ENCODE assay signal across 9 cellular contexts in genomic region chr2:16281451-16282330, GRCh38.
DNase-seq lines count a peak whose midpoint lies in the region; ATAC-seq, FAIRE-seq and TF ChIP-seq lines count a peak whose summit lies in the region.
"Had no signal": no experiment of that assay in that cellular context is flagged by ENCODE, and none has a peak within 500 bp of the region (broad histone marks: within the 10 kb centered on the region; RNA-seq: fewer than 3 reads in every experiment).

No MANE protein-coding gene starts in this region.

- H3K9me3 Mint-ChIP-seq in natural killer cell treated with Interleukin-12 subunit alpha and Interleukin-12 subunit beta and Interleukin-15 and Interleukin-18, amount 100 ng/mL, for 72 hours = no peaks in the 10 kb centered on the region
- H3K9me3 Mint-ChIP-seq in activated T-cell treated with anti-CD3 and anti-CD28 coated beads, Interleukin-2, amount 50 U/mL, for 24 hours = no peaks in the 10 kb centered on the region
- H3K9me3 Mint-ChIP-seq: dendritic cell treated with granulocyte-macrophage colony-stimulating factor and Interleukin-4, amounts not matched to agents 40 ng/mL and 50 ng/mL, for 4 days had no signal

- no peaks in the 10 kb centered on the region for H3K79me2 ChIP-seq in DND-41 (ENCODE audit: insufficient read depth, low read length)

- H3K4me1 ChIP-seq in DND-41 (ENCODE audit: insufficient read depth, low read length) = no peaks in the 10 kb centered on the region
- no peaks in the 10 kb centered on the region for H3K4me1 ChIP-seq in mesenchymal stem cell (ENCODE audit: control insufficient read depth, insufficient read depth, low read depth, low read length)

- H2AK5ac ChIP-seq in mesenchymal stem cell (ENCODE audit: low read length, severe bottlenecking) = no peak overlapping the region

- no peak overlapping the region for H3K4me2 ChIP-seq in DND-41 (ENCODE audit: insufficient read depth, low read length)
- no peak overlapping the region for H3K4me2 ChIP-seq in mesenchymal stem cell (ENCODE audit: low read length, poor library complexity, severe bottlenecking)

- no peaks in the 10 kb centered on the region for H3K36me3 Mint-ChIP-seq in natural killer cell treated with Interleukin-12 subunit alpha and Interleukin-12 subunit beta and Interleukin-15 and Interleukin-18, amount 100 ng/mL, for 72 hours
- H3K36me3 Mint-ChIP-seq in activated T-cell treated with anti-CD3 and anti-CD28 coated beads, Interleukin-2, amount 50 U/mL, for 24 hours (ENCODE audit: low read depth) = no peaks in the 10 kb centered on the region

- H3K27ac ChIP-seq in DND-41 (ENCODE audit: low read length) = no peak overlapping the region
- no peak overlapping the region for H3K27ac ChIP-seq in mesenchymal stem cell (ENCODE audit: low read length, poor library complexity, severe bottlenecking)

- H3K4me1 Mint-ChIP-seq in natural killer cell treated with Interleukin-12 subunit alpha and Interleukin-12 subunit beta and Interleukin-15 and Interleukin-18, amount 100 ng/mL, for 72 hours (ENCODE audit: low read depth in 2 of 2) = peaks cover 0 to 2% of the 10 kb centered on the region in 2 donors
- H3K4me1 Mint-ChIP-seq in activated T-cell treated with anti-CD3 and anti-CD28 coated beads, Interleukin-2, amount 50 U/mL, for 24 hours (ENCODE audit: low read depth) = no peaks in the 10 kb centered on the region

- no peaks in the 10 kb centered on the region for H3K27me3 ChIP-seq in DND-41 (ENCODE audit: insufficient read depth, low read length, poor library complexity)
- no peaks in the 10 kb centered on the region for H3K27me3 ChIP-seq in bronchial epithelial cell (ENCODE audit: control insufficient read depth, insufficient read depth, low read length)
- peaks cover 0 to 3% of the 10 kb centered on the region in 2 experiments for H3K27me3 ChIP-seq in mesenchymal stem cell (ENCODE audit: control insufficient read depth in 1 of 2, insufficient read depth in 1 of 2, low read length in 2 of 2)

- WGBS in mesenchymal stem cell = 63% methylated on average over 20 of the region's 20 CpGs

- no peak overlapping the region for H3K4ac ChIP-seq in mesenchymal stem cell (ENCODE audit: low read depth in 1 of 2, low read length in 2 of 2)

- H3K36me3 ChIP-seq in DND-41 (ENCODE audit: insufficient read depth, low read length) (no peaks in the 10 kb centered on the region), bronchial epithelial cell (ENCODE audit: control insufficient read depth, insufficient read depth, low read length) (no peaks in the 10 kb centered on the region), mesenchymal stem cell (ENCODE audit: control insufficient read depth in 1 of 2, insufficient read depth in 2 of 2, low read depth in 1 of 2, low read length in 2 of 2) (no peaks in the 10 kb centered on the region)

- H2BK12ac ChIP-seq in mesenchymal stem cell (ENCODE audit: low read length in 2 of 2) = no peak overlapping the region

- H3K79me1 ChIP-seq in mesenchymal stem cell (replicated peaks; ENCODE audit: low read length, poor library complexity, severe bottlenecking) = no peaks in the 10 kb centered on the region

- no peak for FAIRE-seq in bronchial epithelial cell (lab: Jason Lieb, UNC)

- H3K18ac ChIP-seq in mesenchymal stem cell (ENCODE audit: low read depth in 1 of 2, low read length in 2 of 2) = no peak overlapping the region

- TF ChIP-seq CTCF in DND-41 (IDR thresholded peaks at IDR 0.05; ENCODE audit: borderline replicate concordance, extremely low read depth, low read length, poor library complexity, severe bottlenecking) (peak; percentile 35), bronchial epithelial cell (IDR thresholded peaks at IDR 0.05; ENCODE audit: insufficient read depth, low read length, severe bottlenecking) (peak; percentile 55)

- no peak overlapping the region for H4K91ac ChIP-seq in mesenchymal stem cell (ENCODE audit: low read length)

- H4K8ac ChIP-seq in mesenchymal stem cell (ENCODE audit: low read length) = no peak overlapping the region

- H3K9me3 ChIP-seq in DND-41 (ENCODE audit: insufficient read depth, low read length, severe bottlenecking) (no peaks in the 10 kb centered on the region), mesenchymal stem cell (ENCODE audit: control insufficient read depth, low read length) (no peaks in the 10 kb centered on the region)

- H2AFZ ChIP-seq in DND-41 (ENCODE audit: low read depth, low read length) (no peak overlapping the region), mesenchymal stem cell (ENCODE audit: low read depth, low read length) (no peak overlapping the region)

- no peak overlapping the region for H2BK5ac ChIP-seq in mesenchymal stem cell (ENCODE audit: low read depth, low read length, poor library complexity, severe bottlenecking)

- no peak overlapping the region for H2BK120ac ChIP-seq in mesenchymal stem cell (ENCODE audit: low read depth, low read length)

- H3K4me3 ChIP-seq in DND-41 (ENCODE audit: low read depth in 1 of 2, low read length in 2 of 2) = no peak overlapping the region
- no peak overlapping the region for H3K4me3 ChIP-seq in bronchial epithelial cell (ENCODE audit: low read depth, low read length)
- H3K4me3 ChIP-seq in mesenchymal stem cell (ENCODE audit: insufficient read depth in 1 of 2, low read depth in 1 of 2, low read length in 2 of 2) = no peak overlapping the region

- H3K4me3 Mint-ChIP-seq in natural killer cell treated with Interleukin-12 subunit alpha and Interleukin-12 subunit beta and Interleukin-15 and Interleukin-18, amount 100 ng/mL, for 72 hours = no peak overlapping the region
- no peak overlapping the region for H3K4me3 Mint-ChIP-seq in activated T-cell treated with anti-CD3 and anti-CD28 coated beads, Interleukin-2, amount 50 U/mL, for 24 hours
- H3K4me3 Mint-ChIP-seq: dendritic cell treated with granulocyte-macrophage colony-stimulating factor and Interleukin-4, amounts not matched to agents 40 ng/mL and 50 ng/mL, for 4 days had no signal

- ATAC-seq in DND-41 (ENCODE audit: insufficient read depth, low read depth) = peak; percentile 52; the same call in 1 of the 3 replicates
- peak; percentile 64 for ATAC-seq in GM21526 (IDR thresholded peaks at IDR 0.05; ENCODE audit: low FRiP score, unreplicated experiment)
- no peak for ATAC-seq in natural killer cell treated with Interleukin-12 subunit alpha and Interleukin-12 subunit beta and Interleukin-15 and Interleukin-18, amount 100 ng/mL, for 72 hours

- H3K9ac ChIP-seq in DND-41 (ENCODE audit: low read depth, low read length) (no peak overlapping the region), mesenchymal stem cell (ENCODE audit: low read length) (no peak overlapping the region)

- H3K23ac ChIP-seq in mesenchymal stem cell (ENCODE audit: low read length in 2 of 2) = no peak overlapping the region

- no peak overlapping the region for H2BK15ac ChIP-seq in mesenchymal stem cell (ENCODE audit: low read depth, poor library complexity, severe bottlenecking)

- DNase-seq in DND-41 (no peak), NCI-H1694 (lab: John Stamatoyannopoulos, UW) (peak; percentile 50), bronchial epithelial cell (ENCODE audit: low read depth) (peak; percentile 52), mesenchymal stem cell (peak; percentile 1), COLO668 (lab: John Stamatoyannopoulos, UW; ENCODE audit: unreplicated experiment) (no peak)
- no peak for DNase-seq in natural killer cell treated with Interleukin-12 subunit alpha and Interleukin-12 subunit beta and Interleukin-15 and Interleukin-18, amount 100 ng/mL, for 72 hours (ENCODE audit: low spot score)
- no peak for DNase-seq in activated T-cell treated with anti-CD3 and anti-CD28 coated beads, Interleukin-2, amount 50 U/mL, for 24 hours

- no peak overlapping the region for H3K14ac ChIP-seq in mesenchymal stem cell (ENCODE audit: low read length in 2 of 2)

- no peaks in the 10 kb centered on the region for H4K20me1 ChIP-seq in DND-41 (ENCODE audit: insufficient read depth, low read length)

- H3K27me3 Mint-ChIP-seq in natural killer cell treated with Interleukin-12 subunit alpha and Interleukin-12 subunit beta and Interleukin-15 and Interleukin-18, amount 100 ng/mL, for 72 hours = peaks cover 0 to 2% of the 10 kb centered on the region in 2 donors
- no peaks in the 10 kb centered on the region for H3K27me3 Mint-ChIP-seq in activated T-cell treated with anti-CD3 and anti-CD28 coated beads, Interleukin-2, amount 50 U/mL, for 24 hours
- H3K27me3 Mint-ChIP-seq: dendritic cell treated with granulocyte-macrophage colony-stimulating factor and Interleukin-4, amounts not matched to agents 40 ng/mL and 50 ng/mL, for 4 days had no signal

- H3K27ac Mint-ChIP-seq in natural killer cell treated with Interleukin-12 subunit alpha and Interleukin-12 subunit beta and Interleukin-15 and Interleukin-18, amount 100 ng/mL, for 72 hours = no peak overlapping the region
- H3K27ac Mint-ChIP-seq in activated T-cell treated with anti-CD3 and anti-CD28 coated beads, Interleukin-2, amount 50 U/mL, for 24 hours = no peak overlapping the region
- H3K27ac Mint-ChIP-seq: dendritic cell treated with granulocyte-macrophage colony-stimulating factor and Interleukin-4, amounts not matched to agents 40 ng/mL and 50 ng/mL, for 4 days had no signal

Comparison
In these comparisons a context has a peak if more than half of its experiments do, and no peak if none do; other contexts are left out.
1. ATAC-seq: peak in DND-41 (single experiment) and GM21526 (single experiment); none in natural killer cell treated with Interleukin-12 subunit alpha and Interleukin-12 subunit beta and Interleukin-15 and Interleukin-18, amount 100 ng/mL, for 72 hours (0 of 2).
2. DNase-seq: peak in NCI-H1694 (single experiment), bronchial epithelial cell (single experiment) and mesenchymal stem cell (single experiment); none in DND-41 (single experiment), natural killer cell treated with Interleukin-12 subunit alpha and Interleukin-12 subunit beta and Interleukin-15 and Interleukin-18, amount 100 ng/mL, for 72 hours (single experiment), activated T-cell treated with anti-CD3 and anti-CD28 coated beads, Interleukin-2, amount 50 U/mL, for 24 hours (single experiment) and COLO668 (single experiment).